Comparison of ENCODE assay signal across 12 cellular contexts in the genomic region with DNA sequence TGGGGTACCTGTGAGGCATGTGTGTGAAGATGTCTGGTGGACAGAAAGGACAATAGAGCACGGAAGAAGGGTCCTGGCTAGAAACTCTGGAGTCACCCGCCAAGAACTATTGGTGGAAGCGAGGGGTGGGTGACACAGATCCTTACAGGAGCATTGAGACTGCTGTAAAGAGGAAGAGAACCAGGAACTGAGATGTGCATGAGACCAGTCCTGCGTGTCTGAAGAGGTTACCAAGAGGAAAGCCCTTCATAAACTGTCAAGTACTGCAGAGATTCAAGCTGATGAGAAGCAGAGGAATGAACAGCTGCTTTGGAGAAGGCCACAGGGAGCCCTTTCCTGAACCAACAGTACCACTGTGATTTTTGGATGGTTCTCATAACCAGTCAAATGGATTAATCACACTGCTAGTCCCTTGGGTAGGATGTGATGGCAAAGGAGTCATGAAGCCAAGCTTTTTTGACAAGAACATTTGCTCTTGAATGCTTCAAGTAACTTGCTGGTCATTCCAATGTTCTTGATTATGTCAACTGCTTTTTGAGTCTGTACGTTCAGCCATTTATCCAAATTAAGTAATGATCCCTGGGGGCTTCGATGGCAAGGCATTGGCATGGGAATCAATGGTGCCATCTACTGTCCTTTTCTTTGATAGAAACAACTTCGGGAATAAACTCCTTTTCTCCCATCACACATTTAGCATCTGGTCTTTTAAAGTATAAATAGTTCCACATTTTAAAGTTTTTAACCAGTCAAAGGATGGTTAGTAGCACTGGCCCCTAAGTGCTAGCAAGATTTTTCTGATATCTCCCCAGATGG. TPM values are rescaled to one million over a fixed set of nuclear protein-coding genes. Genes with fewer than 3 reads are reported as not detected.
A peak's percentile ranks its signal among the peaks of the same experiment; 100 is the strongest.
DNase-seq lines count a peak whose midpoint lies in the region; ATAC-seq and TF ChIP-seq lines count a peak whose summit lies in the region.
"Had no signal": no experiment of that assay in that cellular context is flagged by ENCODE, and none has a peak within 500 bp of the region (broad histone marks: within the 10 kb centered on the region; RNA-seq: fewer than 3 reads in every experiment).

No MANE protein-coding gene starts in this region.

- POLR2A ChIA-PET in IMR-90 (lab: Charles Lee; ENCODE audit: unreplicated experiment) = no interaction called here
- POLR2A ChIA-PET in activated CD8-positive, alpha-beta T cell treated with anti-CD3 and anti-CD28 coated beads, Interleukin-2, amount 10 ng/mL, durations not matched to agents 7 days and 5 days (lab: Charles Lee) = no interaction called here

- no peak overlapping the region for H2BK5ac ChIP-seq in IMR-90 (ENCODE audit: low read depth, low read length, poor library complexity, severe bottlenecking)

- no TSS peak for BruUV-seq in IMR-90 (replicated peaks; lab: Mats Ljungman, UMichigan)

- H3K4me3 ChIP-seq in IMR-90 (ENCODE audit: insufficient read depth, low read depth, low read length) (no peak overlapping the region), astrocyte of the spinal cord (ENCODE audit: low read depth, low read length) (no peak overlapping the region)
- H3K4me3 ChIP-seq: esophagus squamous epithelium had no signal

- CTCF ChIA-PET in IMR-90 (lab: Yijun Ruan, JAX) = no interaction called here
- CTCF ChIA-PET in activated CD8-positive, alpha-beta T cell treated with anti-CD3 and anti-CD28 coated beads, Interleukin-2, amount 10 ng/mL, durations not matched to agents 7 days and 5 days (lab: Charles Lee) = interaction anchor here (1.3 kb wide), 1 partner anchor 10 kb away, joined by 4 read pairs; no protein-coding TSS in a partner anchor

- no peak overlapping the region for H3K9ac ChIP-seq in IMR-90 (ENCODE audit: low read depth, low read length)

- H3K4me2 ChIP-seq in IMR-90 (ENCODE audit: low read depth, low read length) = no peak overlapping the region

- no peak overlapping the region for H3K14ac ChIP-seq in IMR-90 (replicated peaks; ENCODE audit: low read depth, low read length)

- peak; percentile 24; the same call in 1 of the 2 replicates for TF ChIP-seq RAD21 in IMR-90 (IDR thresholded peaks at IDR 0.05; ENCODE audit: low read length)

- H2BK15ac ChIP-seq in IMR-90 (ENCODE audit: low read depth, low read length) = no peak overlapping the region

- H3K56ac ChIP-seq in IMR-90 (ENCODE audit: extremely low read depth, insufficient read depth, low read length) = no peak overlapping the region

- H3K36me3 ChIP-seq in IMR-90 (ENCODE audit: control insufficient read depth, insufficient read depth, low read length) = peaks cover 1% of the 10 kb centered on the region; the same call in 1 of the 2 replicates
- H3K36me3 ChIP-seq: esophagus squamous epithelium had no signal

- H3K9me3 ChIP-seq in IMR-90 (ENCODE audit: control insufficient read depth, insufficient read depth, low read length) = no peaks in the 10 kb centered on the region
- H3K9me3 ChIP-seq: esophagus squamous epithelium had no signal

- DNase-seq in GM10266 (ENCODE audit: extremely low spot score) = no peak
- no peak for DNase-seq in IMR-90
- no peak for DNase-seq in astrocyte of the spinal cord (ENCODE audit: low read depth, low spot score)
- no peak for DNase-seq in NOMO-1 treated with dmso at 0.1 percent for 144 hours (lab: John Stamatoyannopoulos, UW; ENCODE audit: unreplicated experiment)
- no peak for DNase-seq in activated CD8-positive, alpha-beta T cell treated with anti-CD3 and anti-CD28 coated beads, Interleukin-2, amount 10 ng/mL, durations not matched to agents 7 days and 5 days
- no peak for DNase-seq in activated CD8-positive, alpha-beta memory T cell treated with anti-CD3 and anti-CD28 coated beads, Interleukin-2, amount 50 U/mL, for 48 hours
- DNase-seq: esophagus squamous epithelium, NCI-H187 had no signal

- no peaks in the 10 kb centered on the region for H3K4me1 ChIP-seq in IMR-90 (ENCODE audit: control insufficient read depth, insufficient read depth, low read length)

- H3K79me1 ChIP-seq in IMR-90 (ENCODE audit: low read depth in 1 of 2, low read length in 2 of 2) = no peaks in the 10 kb centered on the region

- H3K4ac ChIP-seq in IMR-90 (ENCODE audit: low read depth, low read length) = no peak overlapping the region

- H4K8ac ChIP-seq in IMR-90 (ENCODE audit: low read depth in 2 of 2, low read length in 2 of 2) = no peak overlapping the region

- no peak overlapping the region for H4K91ac ChIP-seq in IMR-90 (ENCODE audit: insufficient read depth, low read depth, low read length)

- peaks cover 50% of the 10 kb centered on the region for H3K4me1 Mint-ChIP-seq in nephron
- H3K4me1 Mint-ChIP-seq in activated CD8-positive, alpha-beta T cell treated with anti-CD3 and anti-CD28 coated beads, Interleukin-2, amount 10 ng/mL, durations not matched to agents 7 days and 5 days (ENCODE audit: low read depth) = peaks cover 4% of the 10 kb centered on the region
- H3K4me1 Mint-ChIP-seq: activated naive CD4-positive, alpha-beta T cell treated with anti-CD3 and anti-CD28 coated beads, Interleukin-2, amount 50 U/mL, for 24 hours had no signal

- H3K23ac ChIP-seq in IMR-90 (ENCODE audit: low read depth, low read length) = no peak overlapping the region

- H2BK20ac ChIP-seq in IMR-90 (ENCODE audit: low read depth, low read length) = no peak overlapping the region

- dilution Hi-C loops in IMR-90 (cut with HindIII; ENCODE audit: low sequenced_read_pairs, unreplicated experiment) = no loop called here

- H3K27me3 ChIP-seq in IMR-90 (ENCODE audit: control insufficient read depth, insufficient read depth, low read length) = no peaks in the 10 kb centered on the region
- H3K27me3 ChIP-seq: esophagus squamous epithelium had no signal

- H2BK120ac ChIP-seq in IMR-90 (ENCODE audit: low read depth, low read length) = no peak overlapping the region

- no peak for ATAC-seq in IMR-90 (ENCODE audit: low read depth)
- ATAC-seq in GM18907 (IDR thresholded peaks at IDR 0.05; ENCODE audit: unreplicated experiment) = no peak
- ATAC-seq in activated CD8-positive, alpha-beta T cell treated with anti-CD3 and anti-CD28 coated beads, Interleukin-2, amount 10 ng/mL, durations not matched to agents 7 days and 5 days = no peak
- ATAC-seq: natural killer cell treated with Interleukin-12 subunit alpha and Interleukin-12 subunit beta and Interleukin-15 and Interleukin-18, amount 100 ng/mL, for 72 hours had no signal

- no CpG with 5 or more reads among the region's 7 CpGs for WGBS in IMR-90 (ENCODE audit: extremely low coverage in 2 of 2, insufficient read length in 1 of 2), 2 experiments

- H4K20me1 ChIP-seq in IMR-90 (ENCODE audit: insufficient read depth, low read length) = no peaks in the 10 kb centered on the region

- no peaks in the 10 kb centered on the region for H3K36me3 Mint-ChIP-seq in nephron (ENCODE audit: low read depth)
- H3K36me3 Mint-ChIP-seq in activated CD8-positive, alpha-beta T cell treated with anti-CD3 and anti-CD28 coated beads, Interleukin-2, amount 10 ng/mL, durations not matched to agents 7 days and 5 days (ENCODE audit: low read depth) = no peaks in the 10 kb centered on the region
- H3K36me3 Mint-ChIP-seq: activated naive CD4-positive, alpha-beta T cell treated with anti-CD3 and anti-CD28 coated beads, Interleukin-2, amount 50 U/mL, for 24 hours; natural killer cell treated with Interleukin-12 subunit alpha and Interleukin-12 subunit beta and Interleukin-15 and Interleukin-18, amount 100 ng/mL, for 72 hours had no signal

- H3K27ac Mint-ChIP-seq in nephron = peak overlapping the region; percentile 0 to 62 (median 41)
- no peak overlapping the region for H3K27ac Mint-ChIP-seq in activated CD8-positive, alpha-beta T cell treated with anti-CD3 and anti-CD28 coated beads, Interleukin-2, amount 10 ng/mL, durations not matched to agents 7 days and 5 days
- H3K27ac Mint-ChIP-seq: activated naive CD4-positive, alpha-beta T cell treated with anti-CD3 and anti-CD28 coated beads, Interleukin-2, amount 50 U/mL, for 24 hours; natural killer cell treated with Interleukin-12 subunit alpha and Interleukin-12 subunit beta and Interleukin-15 and Interleukin-18, amount 100 ng/mL, for 72 hours had no signal

- H3K9me3 Mint-ChIP-seq in nephron = no peaks in the 10 kb centered on the region
- H3K9me3 Mint-ChIP-seq in activated CD8-positive, alpha-beta T cell treated with anti-CD3 and anti-CD28 coated beads, Interleukin-2, amount 10 ng/mL, durations not matched to agents 7 days and 5 days (ENCODE audit: insufficient read depth) = no peaks in the 10 kb centered on the region
- H3K9me3 Mint-ChIP-seq: activated naive CD4-positive, alpha-beta T cell treated with anti-CD3 and anti-CD28 coated beads, Interleukin-2, amount 50 U/mL, for 24 hours; natural killer cell treated with Interleukin-12 subunit alpha and Interleukin-12 subunit beta and Interleukin-15 and Interleukin-18, amount 100 ng/mL, for 72 hours had no signal

- in situ Hi-C loops in IMR-90 (cut with MboI; ENCODE audit: low sequenced_read_pairs) = no loop called here
- in situ Hi-C loops in astrocyte of the spinal cord (cut with HindIII; ENCODE audit: low sequenced_read_pairs) = no loop called here

- TF ChIP-seq CTCF in GM10266 (IDR thresholded peaks at IDR 0.05; ENCODE audit: control insufficient read depth, insufficient read depth, low read depth, missing control alignments) (peak; percentile 27), IMR-90 (conservative IDR thresholded peaks at IDR 0.05; ENCODE audit: low read depth, low read length) (0 out of 2 replicates have a peak, but pooled peaks have one; percentile 9), astrocyte of the spinal cord (IDR thresholded peaks at IDR 0.05; ENCODE audit: low read depth, low read length) (peak; percentile 18), nephron (IDR thresholded peaks at IDR 0.05; ENCODE audit: unreplicated experiment in 3 of 3) (no peak)

- H2AK5ac ChIP-seq in IMR-90 (ENCODE audit: low read depth, low read length) = no peak overlapping the region

- no peak overlapping the region for H2AFZ ChIP-seq in IMR-90 (replicated peaks; ENCODE audit: low read length, poor library complexity)

- intact Hi-C loops in IMR-90 (cut with micrococcal nuclease) = no loop called here

- H2AK9ac ChIP-seq in IMR-90 (replicated peaks; ENCODE audit: low read depth, low read length, poor library complexity) = no peak overlapping the region

- no peak for TF ChIP-seq POLR2A in IMR-90 (IDR thresholded peaks at IDR 0.05; ENCODE audit: low read depth, low read length)

- H3K4me3 Mint-ChIP-seq in nephron = no peak overlapping the region
- H3K4me3 Mint-ChIP-seq in activated CD8-positive, alpha-beta T cell treated with anti-CD3 and anti-CD28 coated beads, Interleukin-2, amount 10 ng/mL, durations not matched to agents 7 days and 5 days = no peak overlapping the region
- H3K4me3 Mint-ChIP-seq: activated naive CD4-positive, alpha-beta T cell treated with anti-CD3 and anti-CD28 coated beads, Interleukin-2, amount 50 U/mL, for 24 hours; natural killer cell treated with Interleukin-12 subunit alpha and Interleukin-12 subunit beta and Interleukin-15 and Interleukin-18, amount 100 ng/mL, for 72 hours had no signal

- H3K27ac ChIP-seq in IMR-90 (ENCODE audit: insufficient read depth, low read length) = no peak overlapping the region
- H3K27ac ChIP-seq: esophagus squamous epithelium had no signal

- no peaks in the 10 kb centered on the region for H3K27me3 Mint-ChIP-seq in nephron (ENCODE audit: low read depth)
- peaks cover 9% of the 10 kb centered on the region for H3K27me3 Mint-ChIP-seq in activated CD8-positive, alpha-beta T cell treated with anti-CD3 and anti-CD28 coated beads, Interleukin-2, amount 10 ng/mL, durations not matched to agents 7 days and 5 days (ENCODE audit: low read depth)

- H3K18ac ChIP-seq in IMR-90 (ENCODE audit: low read depth, low read length) = no peak overlapping the region

- H3K9me1 ChIP-seq in IMR-90 (ENCODE audit: insufficient read depth, low read length) = no peaks in the 10 kb centered on the region; the same call in 1 of the 2 replicates

- no peak overlapping the region for H4K5ac ChIP-seq in IMR-90 (ENCODE audit: low read depth, low read length)

RNA-seq across cellular contexts. Expression of gene GPR135, which starts 42.9 kb away (rescaled TPM):
- 1.3 and 1.7 TPM in 2 replicates for total RNA-seq in IMR-90 (2012; rRNA removed)
- polyA plus RNA-seq in IMR-90 (2012; rRNA removed) = 1.9 and 2.4 TPM in 2 replicates
- polyA plus RNA-seq in IMR-90 (2012; cell fraction: cytosol; rRNA removed) = 0.17 and 1.6 TPM in 2 replicates
- 18.5 and 37.9 TPM in 2 replicates for polyA plus RNA-seq in IMR-90 (2012; cell fraction: nucleus; rRNA removed; ENCODE audit: low replicate concordance)
- 1 to 10 TPM; 1.5 to 1.8 TPM for total RNA-seq in activated CD8-positive, alpha-beta T cell treated with anti-CD3 and anti-CD28 coated beads, Interleukin-2, amount 10 ng/mL, durations not matched to agents 7 days and 5 days

Comparison
In these comparisons a context has a peak if more than half of its experiments do, and no peak if none do; other contexts are left out.
1. CTCF ChIP-seq: peak in GM10266 (single experiment), IMR-90 (single experiment) and astrocyte of the spinal cord (single experiment); none in nephron (0 of 3).